ENCODE assay signal across 1 cellular context in the genomic region with DNA sequence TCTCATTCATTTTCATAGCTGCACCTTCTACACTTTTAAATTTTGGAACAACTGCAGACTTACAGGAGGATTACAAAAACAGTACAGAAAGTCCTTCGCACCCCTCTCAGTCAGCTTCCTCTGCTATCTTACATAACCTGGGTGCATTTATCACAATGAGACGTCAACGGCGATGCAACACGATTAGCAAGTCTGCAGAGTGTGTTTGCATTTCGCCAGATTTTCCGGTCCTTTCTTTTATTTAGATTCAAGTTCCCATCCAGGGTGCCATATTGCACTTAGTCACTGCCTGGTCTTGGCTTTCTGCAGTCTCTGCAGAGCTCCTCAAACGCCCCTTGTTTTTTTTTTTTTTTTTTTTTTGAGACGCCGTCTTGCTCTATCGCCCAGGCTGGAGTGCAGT.
TF ChIP-seq lines count a peak whose summit lies in the region.

No MANE protein-coding gene starts in this region.

TF ChIP-seq in GM23338, 12 proteins besides CTCF, POLR2A, EP300 and RAD21 (continued from another document):
- TF ChIP-seq, protein P1, sequence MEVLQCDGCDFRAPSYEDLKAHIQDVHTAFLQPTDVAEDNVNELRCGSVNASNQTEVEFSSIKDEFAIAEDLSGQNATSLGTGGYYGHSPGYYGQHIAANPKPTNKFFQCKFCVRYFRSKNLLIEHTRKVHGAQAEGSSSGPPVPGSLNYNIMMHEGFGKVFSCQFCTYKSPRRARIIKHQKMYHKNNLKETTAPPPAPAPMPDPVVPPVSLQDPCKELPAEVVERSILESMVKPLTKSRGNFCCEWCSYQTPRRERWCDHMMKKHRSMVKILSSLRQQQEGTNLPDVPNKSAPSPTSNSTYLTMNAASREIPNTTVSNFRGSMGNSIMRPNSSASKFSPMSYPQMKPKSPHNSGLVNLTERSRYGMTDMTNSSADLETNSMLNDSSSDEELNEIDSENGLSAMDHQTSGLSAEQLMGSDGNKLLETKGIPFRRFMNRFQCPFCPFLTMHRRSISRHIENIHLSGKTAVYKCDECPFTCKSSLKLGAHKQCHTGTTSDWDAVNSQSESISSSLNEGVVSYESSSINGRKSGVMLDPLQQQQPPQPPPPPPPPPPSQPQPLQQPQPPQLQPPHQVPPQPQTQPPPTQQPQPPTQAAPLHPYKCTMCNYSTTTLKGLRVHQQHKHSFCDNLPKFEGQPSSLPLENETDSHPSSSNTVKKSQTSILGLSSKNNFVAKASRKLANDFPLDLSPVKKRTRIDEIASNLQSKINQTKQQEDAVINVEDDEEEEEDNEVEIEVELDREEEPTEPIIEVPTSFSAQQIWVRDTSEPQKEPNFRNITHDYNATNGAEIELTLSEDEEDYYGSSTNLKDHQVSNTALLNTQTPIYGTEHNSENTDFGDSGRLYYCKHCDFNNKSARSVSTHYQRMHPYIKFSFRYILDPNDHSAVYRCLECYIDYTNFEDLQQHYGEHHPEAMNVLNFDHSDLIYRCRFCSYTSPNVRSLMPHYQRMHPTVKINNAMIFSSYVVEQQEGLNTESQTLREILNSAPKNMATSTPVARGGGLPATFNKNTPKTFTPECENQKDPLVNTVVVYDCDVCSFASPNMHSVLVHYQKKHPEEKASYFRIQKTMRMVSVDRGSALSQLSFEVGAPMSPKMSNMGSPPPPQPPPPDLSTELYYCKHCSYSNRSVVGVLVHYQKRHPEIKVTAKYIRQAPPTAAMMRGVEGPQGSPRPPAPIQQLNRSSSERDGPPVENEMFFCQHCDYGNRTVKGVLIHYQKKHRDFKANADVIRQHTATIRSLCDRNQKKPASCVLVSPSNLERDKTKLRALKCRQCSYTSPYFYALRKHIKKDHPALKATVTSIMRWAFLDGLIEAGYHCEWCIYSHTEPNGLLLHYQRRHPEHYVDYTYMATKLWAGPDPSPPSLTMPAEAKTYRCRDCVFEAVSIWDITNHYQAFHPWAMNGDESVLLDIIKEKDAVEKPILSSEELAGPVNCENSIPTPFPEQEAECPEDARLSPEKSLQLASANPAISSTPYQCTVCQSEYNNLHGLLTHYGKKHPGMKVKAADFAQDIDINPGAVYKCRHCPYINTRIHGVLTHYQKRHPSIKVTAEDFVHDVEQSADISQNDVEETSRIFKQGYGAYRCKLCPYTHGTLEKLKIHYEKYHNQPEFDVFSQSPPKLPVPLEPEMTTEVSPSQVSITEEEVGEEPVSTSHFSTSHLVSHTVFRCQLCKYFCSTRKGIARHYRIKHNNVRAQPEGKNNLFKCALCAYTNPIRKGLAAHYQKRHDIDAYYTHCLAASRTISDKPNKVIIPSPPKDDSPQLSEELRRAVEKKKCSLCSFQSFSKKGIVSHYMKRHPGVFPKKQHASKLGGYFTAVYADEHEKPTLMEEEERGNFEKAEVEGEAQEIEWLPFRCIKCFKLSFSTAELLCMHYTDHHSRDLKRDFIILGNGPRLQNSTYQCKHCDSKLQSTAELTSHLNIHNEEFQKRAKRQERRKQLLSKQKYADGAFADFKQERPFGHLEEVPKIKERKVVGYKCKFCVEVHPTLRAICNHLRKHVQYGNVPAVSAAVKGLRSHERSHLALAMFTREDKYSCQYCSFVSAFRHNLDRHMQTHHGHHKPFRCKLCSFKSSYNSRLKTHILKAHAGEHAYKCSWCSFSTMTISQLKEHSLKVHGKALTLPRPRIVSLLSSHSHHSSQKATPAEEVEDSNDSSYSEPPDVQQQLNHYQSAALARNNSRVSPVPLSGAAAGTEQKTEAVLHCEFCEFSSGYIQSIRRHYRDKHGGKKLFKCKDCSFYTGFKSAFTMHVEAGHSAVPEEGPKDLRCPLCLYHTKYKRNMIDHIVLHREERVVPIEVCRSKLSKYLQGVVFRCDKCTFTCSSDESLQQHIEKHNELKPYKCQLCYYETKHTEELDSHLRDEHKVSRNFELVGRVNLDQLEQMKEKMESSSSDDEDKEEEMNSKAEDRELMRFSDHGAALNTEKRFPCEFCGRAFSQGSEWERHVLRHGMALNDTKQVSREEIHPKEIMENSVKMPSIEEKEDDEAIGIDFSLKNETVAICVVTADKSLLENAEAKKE (CRISPR knock-in tag; IDR thresholded peaks at IDR 0.05), result no peak
